In genomic region chr12:14554281-14555008, GRCh38 we compare ENCODE assay signal across 9 cellular contexts. TPM values are rescaled to one million over a fixed set of nuclear protein-coding genes. Genes with fewer than 3 reads are reported as not detected.
DNase-seq lines count a peak whose midpoint lies in the region; ATAC-seq and TF ChIP-seq lines count a peak whose summit lies in the region.
"Had no signal": no experiment of that assay in that cellular context is flagged by ENCODE, and none has a peak within 500 bp of the region (broad histone marks: within the 10 kb centered on the region; RNA-seq: fewer than 3 reads in every experiment).

No MANE protein-coding gene starts in this region.

- no peaks in the 10 kb centered on the region for H3K9me3 ChIP-seq in trophoblast cell (ENCODE audit: insufficient read depth, low read depth, low read length)

- H3K4me2 ChIP-seq in trophoblast cell (ENCODE audit: low read length), result no peak overlapping the region

- H3K23ac ChIP-seq in trophoblast cell (ENCODE audit: low read length), result no peak overlapping the region

- no peak for TF ChIP-seq CTCF in fibroblast of mammary gland (conservative IDR thresholded peaks at IDR 0.05; ENCODE audit: control insufficient read depth, insufficient read depth, low read depth, low read length)

- H2AFZ ChIP-seq in trophoblast cell (ENCODE audit: insufficient read depth, low read length, poor library complexity), result no peak overlapping the region

- H3K4me1 ChIP-seq in trophoblast cell (ENCODE audit: control insufficient read depth in 1 of 2, insufficient read depth in 2 of 2, low read length in 2 of 2), result no peaks in the 10 kb centered on the region

- no peaks in the 10 kb centered on the region for H3K36me3 Mint-ChIP-seq in activated CD4-positive, alpha-beta T cell treated with anti-CD3 and anti-CD28 coated beads, Interleukin-2, amount 10 ng/mL, durations not matched to agents 24 days and 14 days (ENCODE audit: low read depth)

- H2AK5ac ChIP-seq in trophoblast cell (ENCODE audit: low read length), result no peak overlapping the region

- no peak overlapping the region for H3K14ac ChIP-seq in trophoblast cell (ENCODE audit: low read length)

- H2BK12ac ChIP-seq in trophoblast cell (ENCODE audit: low read length), result no peak overlapping the region

- H3K18ac ChIP-seq in trophoblast cell (ENCODE audit: low read length), result no peak overlapping the region

- no peaks in the 10 kb centered on the region for H3K79me1 ChIP-seq in trophoblast cell (ENCODE audit: low read length)

- H3K27ac Mint-ChIP-seq in activated CD4-positive, alpha-beta T cell treated with anti-CD3 and anti-CD28 coated beads, Interleukin-2, amount 10 ng/mL, durations not matched to agents 24 days and 14 days, result no peak overlapping the region

- H3K4me3 Mint-ChIP-seq in activated CD4-positive, alpha-beta T cell treated with anti-CD3 and anti-CD28 coated beads, Interleukin-2, amount 10 ng/mL, durations not matched to agents 24 days and 14 days, result no peak overlapping the region

- H2BK120ac ChIP-seq in trophoblast cell (ENCODE audit: insufficient read depth, low read length, poor library complexity), result no peak overlapping the region

- H3K27me3 Mint-ChIP-seq in activated CD4-positive, alpha-beta T cell treated with anti-CD3 and anti-CD28 coated beads, Interleukin-2, amount 10 ng/mL, durations not matched to agents 24 days and 14 days, result no peaks in the 10 kb centered on the region

- H2BK5ac ChIP-seq in trophoblast cell (ENCODE audit: low read depth, low read length, poor library complexity), result no peak overlapping the region

- no peak overlapping the region for H4K12ac ChIP-seq in trophoblast cell (ENCODE audit: low read depth, low read length)

- H3K27me3 ChIP-seq in trophoblast cell (ENCODE audit: insufficient read depth, low read length), result no peaks in the 10 kb centered on the region

- no peaks in the 10 kb centered on the region for H3K4me1 Mint-ChIP-seq in activated CD4-positive, alpha-beta T cell treated with anti-CD3 and anti-CD28 coated beads, Interleukin-2, amount 10 ng/mL, durations not matched to agents 24 days and 14 days

- no peak overlapping the region for H3K4ac ChIP-seq in trophoblast cell (ENCODE audit: low read depth, low read length)

- no peak overlapping the region for H3K9ac ChIP-seq in trophoblast cell (ENCODE audit: low read length)

- no peak overlapping the region for H4K8ac ChIP-seq in trophoblast cell (ENCODE audit: low read depth, low read length)

- H3K4me3 ChIP-seq in fibroblast of mammary gland (ENCODE audit: control insufficient read depth, low read depth, low read length), result no peak overlapping the region
- H3K4me3 ChIP-seq in trophoblast cell (ENCODE audit: low read depth, low read length), result no peak overlapping the region
- H3K4me3 ChIP-seq: GM12878 had no signal

- H4K91ac ChIP-seq in trophoblast cell (ENCODE audit: low read depth, low read length), result no peak overlapping the region

- no CpG with 5 or more reads among the region's 9 CpGs for WGBS in trophoblast cell (ENCODE audit: extremely low coverage, insufficient coverage, insufficient read length)

- no peak for ATAC-seq in GM19395 (IDR thresholded peaks at IDR 0.05; ENCODE audit: unreplicated experiment)
- no peak for ATAC-seq in GM18873 (IDR thresholded peaks at IDR 0.05; ENCODE audit: low FRiP score, unreplicated experiment)
- ATAC-seq: GM12878 had no signal

- H3K36me3 ChIP-seq in trophoblast cell (ENCODE audit: control insufficient read depth in 1 of 2, insufficient read depth in 2 of 2, low read length in 2 of 2), result no peaks in the 10 kb centered on the region

- H3K79me2 ChIP-seq in trophoblast cell (ENCODE audit: control insufficient read depth, insufficient read depth, low read length, poor library complexity), result no peaks in the 10 kb centered on the region

- DNase-seq in DMS53 (lab: John Stamatoyannopoulos, UW), result peak; percentile 86
- DNase-seq in NCI-H510A treated with DMSO at 0.1 percent for 48 hours (lab: John Stamatoyannopoulos, UW), result peak; percentile 27
- DNase-seq in fibroblast of mammary gland (ENCODE audit: low read depth), result peak; percentile 16
- peak; percentile 40 to 41 for DNase-seq in trophoblast cell
- DNase-seq in activated CD4-positive, alpha-beta T cell treated with anti-CD3 and anti-CD28 coated beads, Interleukin-2, amount 10 ng/mL, durations not matched to agents 24 days and 14 days, result no peak
- no peak for DNase-seq in stimulated activated CD4-positive, alpha-beta T cell treated with anti-CD3 and anti-CD28 coated beads, Interleukin-4, amount 100 ng/mL, for 4 hours

- peaks cover 5% of the 10 kb centered on the region for H3K9me3 Mint-ChIP-seq in activated CD4-positive, alpha-beta T cell treated with anti-CD3 and anti-CD28 coated beads, Interleukin-2, amount 10 ng/mL, durations not matched to agents 24 days and 14 days

- intact Hi-C loops in activated CD4-positive, alpha-beta T cell treated with anti-CD3 and anti-CD28 coated beads, Interleukin-2, amount 10 ng/mL, durations not matched to agents 24 days and 14 days (cut with micrococcal nuclease), result no loop called here

- H3K27ac ChIP-seq in trophoblast cell (ENCODE audit: low read depth, low read length), result no peak overlapping the region

RNA-seq across cellular contexts. Expression of gene PLBD1, which starts 13.2 kb away (rescaled TPM):
- 4.6 and 5.8 TPM in 2 replicates for polyA plus RNA-seq in trophoblast cell (2013)
- total RNA-seq in activated CD4-positive, alpha-beta T cell treated with anti-CD3 and anti-CD28 coated beads, Interleukin-2, amount 10 ng/mL, durations not matched to agents 24 days and 14 days, result not detected in 2 replicates

Comparison
In these comparisons a context has a peak if more than half of its experiments do, and no peak if none do; other contexts are left out.
1. DNase-seq: peak in DMS53 (single experiment), NCI-H510A treated with DMSO at 0.1 percent for 48 hours (single experiment), fibroblast of mammary gland (single experiment) and trophoblast cell (2 of 2); none in activated CD4-positive, alpha-beta T cell treated with anti-CD3 and anti-CD28 coated beads, Interleukin-2, amount 10 ng/mL, durations not matched to agents 24 days and 14 days (single experiment) and stimulated activated CD4-positive, alpha-beta T cell treated with anti-CD3 and anti-CD28 coated beads, Interleukin-4, amount 100 ng/mL, for 4 hours (0 of 2).